Comparison of ENCODE assay signal across 13 cellular contexts in the genomic region with DNA sequence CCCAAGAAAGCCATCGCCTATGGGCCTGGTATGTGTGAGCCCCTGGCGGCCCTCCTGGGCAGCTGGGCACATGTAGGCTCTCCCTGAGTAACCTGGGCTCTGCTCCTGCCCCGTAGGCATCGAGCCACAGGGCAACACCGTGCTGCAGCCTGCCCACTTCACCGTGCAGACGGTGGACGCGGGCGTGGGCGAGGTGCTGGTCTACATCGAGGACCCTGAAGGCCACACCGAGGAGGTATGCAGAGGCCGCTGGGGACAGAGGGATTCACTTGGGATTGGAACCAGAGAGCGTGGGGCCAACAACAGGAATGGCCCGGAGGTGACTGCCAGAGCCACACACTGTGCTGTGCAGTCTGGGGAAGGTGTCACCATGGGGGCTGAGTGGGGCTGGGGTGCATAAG. TPM values are rescaled to one million over a fixed set of nuclear protein-coding genes. Genes with fewer than 3 reads are reported as not detected.
A peak's percentile ranks its signal among the peaks of the same experiment; 100 is the strongest.
DNase-seq lines count a peak whose midpoint lies in the region; ATAC-seq and TF ChIP-seq lines count a peak whose summit lies in the region.
"Had no signal": no experiment of that assay in that cellular context is flagged by ENCODE, and none has a peak within 500 bp of the region (broad histone marks: within the 10 kb centered on the region; RNA-seq: fewer than 3 reads in every experiment).

No MANE protein-coding gene starts in this region.

- WGBS in esophagus muscularis mucosa, result 88% methylated on average over 14 of the region's 16 CpGs
- WGBS in psoas muscle, 3 donors, result 46 to 71% (median 52%) methylated on average over 16 of the region's 16 CpGs

- BruUV-seq in MCF 10A (replicated peaks; lab: Mats Ljungman, UMichigan), result no TSS peak

- H3K4me1 Mint-ChIP-seq in MCF 10A (ENCODE audit: insufficient read depth, unreplicated experiment), result no peaks in the 10 kb centered on the region

- H3K4me3 ChIP-seq in esophagus muscularis mucosa (no peak overlapping the region), psoas muscle (peak overlapping the region; percentile 35)

- H3K27ac ChIP-seq in esophagus muscularis mucosa (replicated peaks in 1 of 4) (peak overlapping the region; percentile 97 to 99 (median 98)), psoas muscle (peak overlapping the region; percentile 100)

- H3K9me3 Mint-ChIP-seq in MCF 10A (ENCODE audit: unreplicated experiment), result no peaks in the 10 kb centered on the region

- H3K4me1 ChIP-seq in esophagus muscularis mucosa (peaks cover 39 to 69% (median 60%) of the 10 kb centered on the region in 4 donors), psoas muscle (peaks cover 56% of the 10 kb centered on the region)

- TF ChIP-seq EP300 in esophagus muscularis mucosa (IDR thresholded peaks at IDR 0.05), result no peak

- no peaks in the 10 kb centered on the region for H3K27me3 Mint-ChIP-seq in MCF 10A (ENCODE audit: insufficient read depth, unreplicated experiment)

- no peaks in the 10 kb centered on the region for H3K36me3 Mint-ChIP-seq in MCF 10A (ENCODE audit: insufficient read depth, unreplicated experiment)

- H3K27ac Mint-ChIP-seq in MCF 10A (ENCODE audit: low read depth, unreplicated experiment), result no peak overlapping the region

- CTCF ChIA-PET in MCF 10A (lab: Yijun Ruan, JAX), result no interaction called here

- DNase-seq in cardiac septum (ENCODE audit: low spot score) (peak; percentile 75), left cardiac atrium (no peak), esophagus muscularis mucosa (ENCODE audit: extremely low spot score) (no peak), psoas muscle (peak; percentile 19 to 59), MCF 10A (ENCODE audit: unreplicated experiment) (no peak), DMS79 (lab: John Stamatoyannopoulos, UW) (no peak), HuH-7 (ENCODE audit: low spot score) (no peak)
- DNase-seq in activated T-cell treated with anti-CD3 and anti-CD28 coated beads, Interleukin-2, amount 50 U/mL, for 1 hour, result no peak
- DNase-seq: DMS153, HCEC 1CT, NCI-H1436 treated with DMSO at 0.1 percent for 48 hours, NCI-H2107, NCI-H345 had no signal

- H3K36me3 ChIP-seq in esophagus muscularis mucosa (peaks cover 34 to 78% (median 76%) of the 10 kb centered on the region in 4 donors), psoas muscle (ENCODE audit: insufficient read depth in 1 of 2, low read depth in 1 of 2) (peaks cover 0 to 99% of the 10 kb centered on the region in 2 donors)

- no peak for TF ChIP-seq POLR2A in esophagus muscularis mucosa (IDR thresholded peaks at IDR 0.05; ENCODE audit: low read depth)

- intact Hi-C loops in cardiac septum (cut with DNase I) (no loop called here), left cardiac atrium (cut with DNase I) (no loop called here), esophagus muscularis mucosa (cut with DNase I) (no loop called here), psoas muscle (cut with DNase I) (no loop called here), MCF 10A (cut with micrococcal nuclease) (no loop called here)

- no peak for ATAC-seq in left cardiac atrium
- ATAC-seq in psoas muscle, result no peak

- POLR2A ChIA-PET in MCF 10A (lab: Yijun Ruan, JAX), result no interaction called here

- H3K4me3 Mint-ChIP-seq in MCF 10A (ENCODE audit: unreplicated experiment), result no peak overlapping the region

- TF ChIP-seq CTCF in esophagus muscularis mucosa (IDR thresholded peaks at IDR 0.05) (no peak), psoas muscle (IDR thresholded peaks at IDR 0.05) (no peak), MCF 10A (IDR thresholded peaks at IDR 0.05; ENCODE audit: unreplicated experiment) (no peak)

- no peaks in the 10 kb centered on the region for H3K9me3 ChIP-seq in esophagus muscularis mucosa
- H3K9me3 ChIP-seq in psoas muscle, result no peaks in the 10 kb centered on the region

- H3K27me3 ChIP-seq in esophagus muscularis mucosa, result no peaks in the 10 kb centered on the region
- no peaks in the 10 kb centered on the region for H3K27me3 ChIP-seq in psoas muscle (ENCODE audit: insufficient read depth in 3 of 3, low read length in 2 of 3)

RNA-seq across cellular contexts. Expression of a gene that starts 7.3 kb away (rescaled TPM):
- total RNA-seq in cardiac septum, result 1,261 TPM
- total RNA-seq in left cardiac atrium, result 100 to 1,000 TPM; 226 to 257 TPM
- 100 to 1,000 TPM; 391 to 932 (median 533) TPM for total RNA-seq in esophagus muscularis mucosa
- total RNA-seq in psoas muscle, result 1,000 to 10,000 TPM; 2,884 to 6,311 (median 4,401) TPM
- polyA plus RNA-seq in psoas muscle, result 1,000 to 10,000 TPM; 1,080 to 4,011 (median 1,658) TPM
- total RNA-seq in MCF 10A (2022), result 0.28 and 0.44 TPM in 2 replicates

RNA-seq across cellular contexts. Expression of a gene that starts 25.1 kb away (rescaled TPM):
- total RNA-seq in cardiac septum, result 80.0 TPM
- 100 to 1,000 TPM; 117 to 119 TPM for total RNA-seq in left cardiac atrium
- total RNA-seq in esophagus muscularis mucosa, result 100 to 1,000 TPM in 2 of 4 donors, 10 to 100 TPM in 2; 74.3 to 108 (median 91.9) TPM
- 100 to 1,000 TPM; 103 to 210 (median 131) TPM for total RNA-seq in psoas muscle
- polyA plus RNA-seq in psoas muscle, result 100 to 1,000 TPM; 141 to 156 (median 143) TPM
- 125 and 152 TPM in 2 replicates for total RNA-seq in MCF 10A (2022)

RNA-seq across cellular contexts. Expression of a gene that starts 45.8 kb away (rescaled TPM):
- 14.5 TPM for total RNA-seq in cardiac septum
- 1 to 10 TPM; 2.9 to 7.2 TPM for total RNA-seq in left cardiac atrium
- total RNA-seq in esophagus muscularis mucosa, result 10 to 100 TPM; 20.7 to 36.5 (median 33.7) TPM
- total RNA-seq in psoas muscle, result 10 to 100 TPM in 2 of 4 donors, 1 to 10 TPM in 2; 3.9 to 15.7 (median 11.7) TPM
- 10 to 100 TPM; 13.4 to 24.5 (median 15.5) TPM for polyA plus RNA-seq in psoas muscle
- total RNA-seq in MCF 10A (2022), result 3.5 and 6.5 TPM in 2 replicates

Comparison
In these comparisons a context has a peak if more than half of its experiments do, and no peak if none do; other contexts are left out.
1. DNase-seq: peak in cardiac septum (single experiment) and psoas muscle (2 of 2); none in left cardiac atrium (single experiment), esophagus muscularis mucosa (single experiment), activated T-cell treated with anti-CD3 and anti-CD28 coated beads, Interleukin-2, amount 50 U/mL, for 1 hour (single experiment), MCF 10A (single experiment), DMS79 (single experiment) and HuH-7 (single experiment).
2. RNA of a gene that starts 7.3 kb away (total RNA-seq): 2,884 to 6,311 TPM in psoas muscle, 1,261 TPM in cardiac septum (single experiment), 391 to 932 TPM in esophagus muscularis mucosa and 226 to 257 TPM in left cardiac atrium; 0.28 to 0.44 TPM in MCF 10A; every median in the first group is over 100 times any median in the second.